In genomic region chr14:35046751-35047536, GRCh38 we compare ENCODE assay signal across 8 cellular contexts. TPM values are rescaled to one million over a fixed set of nuclear protein-coding genes. Genes with fewer than 3 reads are reported as not detected.
DNase-seq lines count a peak whose midpoint lies in the region; ATAC-seq and TF ChIP-seq lines count a peak whose summit lies in the region.

No MANE protein-coding gene starts in this region.

- H2AFZ ChIP-seq in ACC112 (ENCODE audit: low read length, unreplicated experiment) = peak overlapping the region; percentile 71

- H3K27ac ChIP-seq in ACC112 (ENCODE audit: low read depth, low read length) = peak overlapping the region; percentile 73
- H3K27ac ChIP-seq in heart left ventricle = peak overlapping the region; percentile 91 to 99 (median 96)
- peak overlapping the region; percentile 98 to 100 for H3K27ac ChIP-seq in prostate gland

- H3K27me3 Mint-ChIP-seq in activated naive CD4-positive, alpha-beta T cell treated with anti-CD3 and anti-CD28 coated beads, Interleukin-2, amount 50 U/mL, for 24 hours = no peaks in the 10 kb centered on the region

- TF ChIP-seq POLR2A in heart left ventricle (IDR thresholded peaks at IDR 0.05) = no peak
- no peak for TF ChIP-seq POLR2A in prostate gland (IDR thresholded peaks at IDR 0.05)

- H3K9me3 Mint-ChIP-seq in activated naive CD4-positive, alpha-beta T cell treated with anti-CD3 and anti-CD28 coated beads, Interleukin-2, amount 50 U/mL, for 24 hours = no peaks in the 10 kb centered on the region

- WGBS in heart left ventricle, 4 donors = 28 to 29% (median 29%) methylated on average over 23 of the region's 23 CpGs
- 26% methylated on average over 23 of the region's 23 CpGs for WGBS in prostate gland

- intact Hi-C loops in heart left ventricle (cut with DNase I) (loop anchor here in 7 of 10 donors (1.0 to 10.0 kb wide), 10 partner anchors 62 to 365 kb away; partner anchors contain the start of genes PPP2R3C (in 4 of the 7), SRP54 (in 4 of the 7), NFKBIA (in 3 of the 7) and CFL2 (in 1 of the 7)), prostate gland (cut with DNase I) (loop anchor here (2.0 to 5.0 kb wide), 4 partner anchors 65 to 585 kb away; partner anchors contain the start of genes NFKBIA, PPP2R3C, PRORP and SPTSSA)

- H3K36me3 Mint-ChIP-seq in activated naive CD4-positive, alpha-beta T cell treated with anti-CD3 and anti-CD28 coated beads, Interleukin-2, amount 50 U/mL, for 24 hours = peaks cover 3% of the 10 kb centered on the region

- peak overlapping the region; percentile 96 for H3K4me3 Mint-ChIP-seq in activated naive CD4-positive, alpha-beta T cell treated with anti-CD3 and anti-CD28 coated beads, Interleukin-2, amount 50 U/mL, for 24 hours

- DNase-seq in GM12865 (ENCODE audit: low read depth) (peak; percentile 68), NCI-H2029 treated with DMSO at 0.1 percent for 48 hours (lab: John Stamatoyannopoulos, UW) (peak; percentile 87), heart left ventricle (no peak), prostate gland (ENCODE audit: low spot score) (peak; percentile 51), iPS-NIHi7 (ENCODE audit: extremely low spot score) (no peak)

- H3K36me3 ChIP-seq in ACC112 (ENCODE audit: insufficient read depth, low read length) (peaks cover 12% of the 10 kb centered on the region), heart left ventricle (peaks cover 0 to 31% (median 7%) of the 10 kb centered on the region in 9 donors), prostate gland (no peaks in the 10 kb centered on the region)

- H3K9me3 ChIP-seq in heart left ventricle (no peaks in the 10 kb centered on the region), prostate gland (no peaks in the 10 kb centered on the region)

- H3K27me3 ChIP-seq in ACC112 (ENCODE audit: insufficient read depth, low read length) (no peaks in the 10 kb centered on the region), heart left ventricle (no peaks in the 10 kb centered on the region), prostate gland (replicated peaks; ENCODE audit: insufficient read depth) (no peaks in the 10 kb centered on the region)

- H3K4me1 ChIP-seq in ACC112 (ENCODE audit: control insufficient read depth, insufficient read depth, low read length, unreplicated experiment) = peaks cover 31% of the 10 kb centered on the region
- peaks cover 0 to 46% (median 32%) of the 10 kb centered on the region in 12 donors for H3K4me1 ChIP-seq in heart left ventricle
- no peaks in the 10 kb centered on the region for H3K4me1 ChIP-seq in prostate gland (replicated peaks)

- peak overlapping the region; percentile 89 for H3K27ac Mint-ChIP-seq in activated naive CD4-positive, alpha-beta T cell treated with anti-CD3 and anti-CD28 coated beads, Interleukin-2, amount 50 U/mL, for 24 hours

- H3K4me1 Mint-ChIP-seq in activated naive CD4-positive, alpha-beta T cell treated with anti-CD3 and anti-CD28 coated beads, Interleukin-2, amount 50 U/mL, for 24 hours = peaks cover 27% of the 10 kb centered on the region

- no peak for TF ChIP-seq CTCF in GM12865 (IDR thresholded peaks at IDR 0.05; ENCODE audit: insufficient read depth, low read depth, low read length, missing control alignments)
- TF ChIP-seq CTCF in heart left ventricle (IDR thresholded peaks at IDR 0.05) = no peak
- TF ChIP-seq CTCF in prostate gland (IDR thresholded peaks at IDR 0.05) = peak in 1 of 4 experiments; percentile 19

- ATAC-seq in HG02884 (IDR thresholded peaks at IDR 0.05; ENCODE audit: unreplicated experiment) (peak; percentile 20), heart left ventricle (peak; percentile 4 to 27 (median 22))

- peaks cover 34% of the 10 kb centered on the region for H3K79me2 ChIP-seq in ACC112 (ENCODE audit: control insufficient read depth, insufficient read depth, low read length, unreplicated experiment)

- H3K4me3 ChIP-seq in ACC112 (ENCODE audit: low read depth, low read length) (peak overlapping the region; percentile 94), GM12865 (ENCODE audit: low read depth, low read length) (peak overlapping the region; percentile 70), heart left ventricle (peak overlapping the region; percentile 62 to 95 (median 84)), prostate gland (peak overlapping the region; percentile 74 to 92)

RNA-seq across cellular contexts. Expression of gene FAM177A1, which starts 0.9 kb away (rescaled TPM):
- total RNA-seq in heart left ventricle = 100 to 1,000 TPM in 4 of 9 donors, 10 to 100 TPM in 5; 56.3 to 129 (median 98.8) TPM
- polyA plus RNA-seq in heart left ventricle = 10 to 100 TPM; 58.5 to 77.1 TPM
- 10 to 100 TPM; 58.1 to 89.8 TPM for total RNA-seq in prostate gland

Comparison
In these comparisons a context has a peak if more than half of its experiments do, and no peak if none do; other contexts are left out.
1. DNase-seq: peak in GM12865 (single experiment), NCI-H2029 treated with DMSO at 0.1 percent for 48 hours (single experiment) and prostate gland (single experiment); none in heart left ventricle (0 of 5) and iPS-NIHi7 (single experiment).
2. Peak in every context shown above with its lines, with median percentiles within 50 percentile points of each other: H3K27ac ChIP-seq and H3K4me3 ChIP-seq.